ENCODE assay signal across 15 cellular contexts in genomic region chr5:138351056-138351455, GRCh38. TPM values are rescaled to one million over a fixed set of nuclear protein-coding genes. Genes with fewer than 3 reads are reported as not detected.
DNase-seq lines count a peak whose midpoint lies in the region; ATAC-seq and TF ChIP-seq lines count a peak whose summit lies in the region.
"Had no signal": no experiment of that assay in that cellular context is flagged by ENCODE, and none has a peak within 500 bp of the region (broad histone marks: within the 10 kb centered on the region; RNA-seq: fewer than 3 reads in every experiment).

No MANE protein-coding gene starts in this region.

- no peaks in the 10 kb centered on the region for H3K27me3 ChIP-seq in adipocyte (replicated peaks; ENCODE audit: control insufficient read depth, insufficient read depth, low read length)

- H3K27ac Mint-ChIP-seq in activated CD4-positive, alpha-beta T cell treated with anti-CD3 and anti-CD28 coated beads for 36 hours = peak overlapping the region; percentile 44
- H3K27ac Mint-ChIP-seq in stimulated activated effector memory CD8-positive, alpha-beta T cell treated with anti-CD3 and anti-CD28 coated beads, Interleukin-12 subunit alpha, Interleukin-12 subunit beta, amount 100 ng/mL, for 72 hours = peak overlapping the region; percentile 82
- H3K27ac Mint-ChIP-seq: activated CD4-positive, alpha-beta T cell treated with anti-CD3 and anti-CD28 coated beads, Interleukin-2, amount 10 ng/mL, durations not matched to agents 7 days and 5 days had no signal

- POLR2A ChIA-PET in activated CD4-positive, alpha-beta T cell treated with anti-CD3 and anti-CD28 coated beads for 36 hours (lab: Charles Lee) = interaction anchor here (1.9 kb wide), 2 partner anchors 12 to 19 kb away, joined by 15 to 16 read pairs; partner anchors contain the start of genes CDC25C and FAM53C

- no peaks in the 10 kb centered on the region for H3K9me3 ChIP-seq in adipocyte (ENCODE audit: control insufficient read depth, low read length)

- no peaks in the 10 kb centered on the region for H3K27me3 Mint-ChIP-seq in activated CD4-positive, alpha-beta T cell treated with anti-CD3 and anti-CD28 coated beads for 36 hours
- H3K27me3 Mint-ChIP-seq: activated CD4-positive, alpha-beta T cell treated with anti-CD3 and anti-CD28 coated beads, Interleukin-2, amount 10 ng/mL, durations not matched to agents 7 days and 5 days; naive thymus-derived CD4-positive, alpha-beta T cell had no signal

- CTCF ChIA-PET in activated CD4-positive, alpha-beta T cell treated with anti-CD3 and anti-CD28 coated beads for 36 hours (lab: Charles Lee) = interaction anchor here (0.7 to 9.0 kb wide), 4 partner anchors 13 to 172 kb away, joined by 3 to 308 read pairs (median 18); partner anchors contain the start of genes BRD8, CDC25C, FAM53C and KIF20A

- peaks cover 30% of the 10 kb centered on the region for H3K36me3 Mint-ChIP-seq in activated CD4-positive, alpha-beta T cell treated with anti-CD3 and anti-CD28 coated beads for 36 hours (ENCODE audit: low read depth)
- H3K36me3 Mint-ChIP-seq in stimulated activated effector memory CD8-positive, alpha-beta T cell treated with anti-CD3 and anti-CD28 coated beads, Interleukin-12 subunit alpha, Interleukin-12 subunit beta, amount 100 ng/mL, for 72 hours = peaks cover 33% of the 10 kb centered on the region

- H3K4me3 ChIP-seq in adipocyte (ENCODE audit: low read length) = no peak overlapping the region
- no peak overlapping the region for H3K4me3 ChIP-seq in fibroblast of pulmonary artery (replicated peaks; ENCODE audit: low read depth, low read length)
- H3K4me3 ChIP-seq: GM12878 had no signal

- TF ChIP-seq CTCF in fibroblast of pulmonary artery (IDR thresholded peaks at IDR 0.05; ENCODE audit: low read length, missing control alignments) = no peak

- no peak overlapping the region for H3K9ac ChIP-seq in adipocyte (ENCODE audit: low read length)

- H3K4me1 ChIP-seq in adipocyte (ENCODE audit: control insufficient read depth, insufficient read depth, low read length) = peaks cover 54% of the 10 kb centered on the region

- H3K36me3 ChIP-seq in adipocyte (ENCODE audit: control insufficient read depth, insufficient read depth, low read length, severe bottlenecking) = peaks cover 31% of the 10 kb centered on the region

- peaks cover 10% of the 10 kb centered on the region for H3K9me3 Mint-ChIP-seq in activated CD4-positive, alpha-beta T cell treated with anti-CD3 and anti-CD28 coated beads for 36 hours (ENCODE audit: low read depth)
- peaks cover 5% of the 10 kb centered on the region for H3K9me3 Mint-ChIP-seq in stimulated activated effector memory CD8-positive, alpha-beta T cell treated with anti-CD3 and anti-CD28 coated beads, Interleukin-12 subunit alpha, Interleukin-12 subunit beta, amount 100 ng/mL, for 72 hours

- peaks cover 36% of the 10 kb centered on the region for H3K4me1 Mint-ChIP-seq in activated CD4-positive, alpha-beta T cell treated with anti-CD3 and anti-CD28 coated beads for 36 hours
- peaks cover 36% of the 10 kb centered on the region for H3K4me1 Mint-ChIP-seq in stimulated activated effector memory CD8-positive, alpha-beta T cell treated with anti-CD3 and anti-CD28 coated beads, Interleukin-12 subunit alpha, Interleukin-12 subunit beta, amount 100 ng/mL, for 72 hours

- no peak for ATAC-seq in activated CD4-positive, alpha-beta T cell treated with anti-CD3 and anti-CD28 coated beads for 36 hours
- ATAC-seq in stimulated activated effector memory CD8-positive, alpha-beta T cell treated with anti-CD3 and anti-CD28 coated beads, Interleukin-12 subunit alpha, Interleukin-12 subunit beta, amount 100 ng/mL, for 72 hours = no peak
- no peak for ATAC-seq in HG02759 (IDR thresholded peaks at IDR 0.05; ENCODE audit: unreplicated experiment)
- no peak for ATAC-seq in HG02870 (IDR thresholded peaks at IDR 0.05; ENCODE audit: unreplicated experiment)
- ATAC-seq: GM12878; naive thymus-derived CD4-positive, alpha-beta T cell had no signal

- H3K4me3 Mint-ChIP-seq in activated CD4-positive, alpha-beta T cell treated with anti-CD3 and anti-CD28 coated beads for 36 hours = no peak overlapping the region
- H3K4me3 Mint-ChIP-seq in stimulated activated effector memory CD8-positive, alpha-beta T cell treated with anti-CD3 and anti-CD28 coated beads, Interleukin-12 subunit alpha, Interleukin-12 subunit beta, amount 100 ng/mL, for 72 hours = no peak overlapping the region

- DNase-seq in activated CD4-positive, alpha-beta T cell treated with anti-CD3 and anti-CD28 coated beads for 36 hours = no peak
- no peak for DNase-seq in activated CD4-positive, alpha-beta T cell treated with anti-CD3 and anti-CD28 coated beads for 1 hour
- DNase-seq in adipocyte (ENCODE audit: low read depth) (peak; percentile 63), fibroblast of pulmonary artery (ENCODE audit: low read depth) (peak; percentile 79), GM19238 (ENCODE audit: insufficient read length, low spot score) (no peak)
- DNase-seq in stimulated activated effector memory CD8-positive, alpha-beta T cell treated with anti-CD3 and anti-CD28 coated beads, Interleukin-12 subunit alpha, Interleukin-12 subunit beta, amount 100 ng/mL, for 72 hours (ENCODE audit: low spot score in 2 of 2) = no peak
- DNase-seq: activated CD4-positive, alpha-beta T cell treated with anti-CD3 and anti-CD28 coated beads, Interleukin-2, amount 10 ng/mL, durations not matched to agents 7 days and 5 days; central memory CD4-positive, alpha-beta T cell; MM.1S; naive thymus-derived CD4-positive, alpha-beta T cell; NCI-H2171; T-helper 2 cell had no signal

- intact Hi-C loops in activated CD4-positive, alpha-beta T cell treated with anti-CD3 and anti-CD28 coated beads for 36 hours (cut with DNase I, micrococcal nuclease) = loop anchor here in 1 of 2 experiments (5.0 to 10.0 kb wide), 3 partner anchors 844 to 1764 kb away; partner anchors contain the start of genes MATR3, PURA and SIL1

RNA-seq across cellular contexts. Expression of gene KDM3B, which starts 1.4 kb away (rescaled TPM):
- total RNA-seq in activated CD4-positive, alpha-beta T cell treated with anti-CD3 and anti-CD28 coated beads for 36 hours = 10 to 100 TPM; 39.0 to 40.9 TPM

RNA-seq across cellular contexts. Expression of gene FAM53C, which starts 13.0 kb away (rescaled TPM):
- 10 to 100 TPM; 22.8 to 25.9 TPM for total RNA-seq in activated CD4-positive, alpha-beta T cell treated with anti-CD3 and anti-CD28 coated beads for 36 hours

RNA-seq across cellular contexts. Expression of gene CDC25C, which starts 19.5 kb away (rescaled TPM):
- total RNA-seq in activated CD4-positive, alpha-beta T cell treated with anti-CD3 and anti-CD28 coated beads for 36 hours = 10 to 100 TPM; 15.9 to 19.0 TPM

Comparison
In these comparisons a context has a peak if more than half of its experiments do, and no peak if none do; other contexts are left out.
1. DNase-seq: peak in adipocyte (single experiment) and fibroblast of pulmonary artery (single experiment); none in activated CD4-positive, alpha-beta T cell treated with anti-CD3 and anti-CD28 coated beads for 36 hours (single experiment), activated CD4-positive, alpha-beta T cell treated with anti-CD3 and anti-CD28 coated beads for 1 hour (single experiment), stimulated activated effector memory CD8-positive, alpha-beta T cell treated with anti-CD3 and anti-CD28 coated beads, Interleukin-12 subunit alpha, Interleukin-12 subunit beta, amount 100 ng/mL, for 72 hours (0 of 2) and GM19238 (single experiment).